In the genomic region with DNA sequence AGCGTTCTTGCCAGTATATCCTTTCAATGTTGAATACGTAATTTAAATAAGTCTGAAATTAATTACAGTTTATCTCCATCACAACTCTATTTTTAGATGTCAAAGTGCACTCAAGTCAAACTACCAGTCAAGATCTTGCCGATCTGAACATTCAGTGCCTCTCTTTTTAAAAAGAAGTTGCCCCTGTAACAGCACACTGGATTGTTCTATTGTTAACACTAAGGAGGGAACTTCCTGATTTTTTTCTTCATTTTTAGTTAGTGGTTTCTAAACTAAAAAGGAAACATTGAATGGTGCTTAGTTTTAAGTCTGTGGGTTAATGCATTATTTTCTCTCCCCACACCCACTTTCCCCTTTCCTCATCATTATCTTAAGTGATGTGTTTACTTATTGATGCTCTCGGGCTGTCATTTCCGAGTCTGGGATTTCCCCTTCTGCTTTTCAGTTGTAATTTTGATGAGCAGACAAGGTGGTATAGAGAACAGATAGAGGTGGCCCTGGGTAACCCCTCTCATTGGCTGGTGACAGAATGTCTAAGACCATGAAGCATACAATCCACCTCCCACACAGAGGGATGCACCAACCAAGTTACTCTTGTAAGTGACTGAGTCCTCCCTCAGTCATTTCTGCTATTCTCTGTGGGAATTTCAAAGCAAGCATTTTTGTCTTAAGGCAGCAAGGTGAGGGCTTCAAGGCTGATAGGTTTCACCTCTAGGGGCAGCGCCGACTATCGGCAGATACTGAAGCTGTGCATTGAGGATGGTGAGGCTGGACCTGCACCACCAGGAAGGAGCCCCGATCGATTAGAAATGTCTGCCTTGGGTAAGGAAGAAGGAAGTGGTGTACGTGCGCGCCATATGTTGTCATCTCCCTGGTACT, we compare ENCODE assay signal across 8 cellular contexts. TPM values are rescaled to one million over a fixed set of nuclear protein-coding genes. Genes with fewer than 3 reads are reported as not detected.
DNase-seq lines count a peak whose midpoint lies in the region; ATAC-seq lines count a peak whose summit lies in the region.

No MANE protein-coding gene starts in this region.

- DNase-seq in activated CD4-positive, alpha-beta T cell treated with anti-CD3 and anti-CD28 coated beads for 24 hours (ENCODE audit: low read depth in 2 of 2) = peak; percentile 26 to 29
- DNase-seq in activated CD4-positive, alpha-beta T cell treated with anti-CD3 and anti-CD28 coated beads for 1 hour = no peak
- DNase-seq in RPMI8226 = peak; percentile 71
- peak; percentile 14 to 45 (median 31) for DNase-seq in effector memory CD8-positive, alpha-beta T cell
- peak; percentile 22 for DNase-seq in stimulated activated CD8-positive, alpha-beta memory T cell treated with anti-CD3 and anti-CD28 coated beads, Interleukin-7, amount 100 ng/mL, for 24 hours (ENCODE audit: low read depth)
- no peak for DNase-seq in sciatic nerve (ENCODE audit: low spot score)
- no peak for DNase-seq in NCI-H446 treated with DMSO at 0.1 percent for 48 hours (lab: John Stamatoyannopoulos, UW)

- H3K9me3 Mint-ChIP-seq in effector memory CD8-positive, alpha-beta T cell = no peaks in the 10 kb centered on the region

- H3K36me3 Mint-ChIP-seq in effector memory CD8-positive, alpha-beta T cell (ENCODE audit: insufficient read depth) = peaks cover 3% of the 10 kb centered on the region

- peak overlapping the region; percentile 80 to 88 for H3K27ac Mint-ChIP-seq in effector memory CD8-positive, alpha-beta T cell

- intact Hi-C loops in sciatic nerve (cut with DNase I) = no loop called here

- no peaks in the 10 kb centered on the region for H3K27me3 Mint-ChIP-seq in effector memory CD8-positive, alpha-beta T cell

- ATAC-seq in effector memory CD8-positive, alpha-beta T cell (replicated peaks) = peak; percentile 86
- ATAC-seq in GM19395 (IDR thresholded peaks at IDR 0.05; ENCODE audit: unreplicated experiment) = no peak
- no peak for ATAC-seq in sciatic nerve

- peaks cover 29 to 44% of the 10 kb centered on the region in 2 donors for H3K4me1 Mint-ChIP-seq in effector memory CD8-positive, alpha-beta T cell (ENCODE audit: low read depth in 2 of 2)

- H3K4me3 Mint-ChIP-seq in effector memory CD8-positive, alpha-beta T cell = no peak overlapping the region

RNA-seq across cellular contexts. Expression of gene CHN2, which starts 49.4 kb away (rescaled TPM):
- total RNA-seq in sciatic nerve = 10.9 TPM

Comparison
In these comparisons a context has a peak if more than half of its experiments do, and no peak if none do; other contexts are left out.
1. DNase-seq: peak in activated CD4-positive, alpha-beta T cell treated with anti-CD3 and anti-CD28 coated beads for 24 hours (2 of 2), RPMI8226 (single experiment), effector memory CD8-positive, alpha-beta T cell (3 of 3) and stimulated activated CD8-positive, alpha-beta memory T cell treated with anti-CD3 and anti-CD28 coated beads, Interleukin-7, amount 100 ng/mL, for 24 hours (single experiment); none in activated CD4-positive, alpha-beta T cell treated with anti-CD3 and anti-CD28 coated beads for 1 hour (single experiment), sciatic nerve (single experiment) and NCI-H446 treated with DMSO at 0.1 percent for 48 hours (single experiment).